Comparison of ENCODE assay signal across 12 cellular contexts in genomic region chr18:63234839-63235238, GRCh38.
DNase-seq lines count a peak whose midpoint lies in the region; ATAC-seq and FAIRE-seq lines count a peak whose summit lies in the region.
"Had no signal": no experiment of that assay in that cellular context is flagged by ENCODE, and none has a peak within 500 bp of the region (broad histone marks: within the 10 kb centered on the region; RNA-seq: fewer than 3 reads in every experiment).

No MANE protein-coding gene starts in this region.

- H3K4me1 ChIP-seq in CD4-positive, alpha-beta memory T cell (ENCODE audit: insufficient read depth, low read length): peaks cover 49% of the 10 kb centered on the region

- FAIRE-seq in GM18507 (lab: Jason Lieb, UNC): peak; percentile 76

- no peak for ATAC-seq in naive thymus-derived CD8-positive, alpha-beta T cell
- ATAC-seq in HG03095 (IDR thresholded peaks at IDR 0.05; ENCODE audit: unreplicated experiment): no peak

- peaks cover 31 to 44% of the 10 kb centered on the region in 2 donors for H3K36me3 Mint-ChIP-seq in CD4-positive, alpha-beta memory T cell
- H3K36me3 Mint-ChIP-seq in activated naive CD8-positive, alpha-beta T cell treated with anti-CD3 and anti-CD28 coated beads for 36 hours: peaks cover 77% of the 10 kb centered on the region
- H3K36me3 Mint-ChIP-seq in naive thymus-derived CD8-positive, alpha-beta T cell: peaks cover 6 to 29% (median 25%) of the 10 kb centered on the region in 3 donors

- peak overlapping the region; percentile 53 to 92 (median 84) for H3K27ac Mint-ChIP-seq in CD4-positive, alpha-beta memory T cell
- peak overlapping the region; percentile 82 for H3K27ac Mint-ChIP-seq in activated naive CD8-positive, alpha-beta T cell treated with anti-CD3 and anti-CD28 coated beads for 36 hours
- peak overlapping the region; percentile 28 to 98 (median 82) for H3K27ac Mint-ChIP-seq in naive thymus-derived CD8-positive, alpha-beta T cell

- no peaks in the 10 kb centered on the region for H3K27me3 ChIP-seq in CD4-positive, alpha-beta memory T cell (ENCODE audit: insufficient read depth, low read length)

- H3K4me3 Mint-ChIP-seq in CD4-positive, alpha-beta memory T cell: peak overlapping the region; percentile 16 to 80 (median 59)
- H3K4me3 Mint-ChIP-seq in activated naive CD8-positive, alpha-beta T cell treated with anti-CD3 and anti-CD28 coated beads for 36 hours: no peak overlapping the region
- H3K4me3 Mint-ChIP-seq in naive thymus-derived CD8-positive, alpha-beta T cell: peak overlapping the region in 9 of 10 donors; percentile 9 to 63 (median 38)

- CTCF ChIA-PET in CD4-positive, alpha-beta memory T cell (lab: Charles Lee; ENCODE audit: partially characterized antibody): interaction anchor here (1.0 to 1.7 kb wide), 4 partner anchors 79 to 87 kb away, joined by 3 to 9 read pairs (median 4); no protein-coding TSS in a partner anchor

- H3K4me3 ChIP-seq in CD4-positive, alpha-beta memory T cell (ENCODE audit: low read length in 2 of 2): no peak overlapping the region

- H3K27me3 Mint-ChIP-seq in CD4-positive, alpha-beta memory T cell: no peaks in the 10 kb centered on the region
- H3K27me3 Mint-ChIP-seq in activated naive CD8-positive, alpha-beta T cell treated with anti-CD3 and anti-CD28 coated beads for 36 hours: no peaks in the 10 kb centered on the region
- no peaks in the 10 kb centered on the region for H3K27me3 Mint-ChIP-seq in naive thymus-derived CD8-positive, alpha-beta T cell

- H3K4me1 Mint-ChIP-seq in CD4-positive, alpha-beta memory T cell: peaks cover 53 to 83% (median 67%) of the 10 kb centered on the region in 4 donors
- H3K4me1 Mint-ChIP-seq in activated naive CD8-positive, alpha-beta T cell treated with anti-CD3 and anti-CD28 coated beads for 36 hours: peaks cover 81% of the 10 kb centered on the region
- peaks cover 44 to 82% (median 70%) of the 10 kb centered on the region in 4 donors for H3K4me1 Mint-ChIP-seq in naive thymus-derived CD8-positive, alpha-beta T cell

- H3K9me3 ChIP-seq in CD4-positive, alpha-beta memory T cell (ENCODE audit: control insufficient read depth in 1 of 2, low read length in 2 of 2): no peaks in the 10 kb centered on the region

- H3K36me3 ChIP-seq in CD4-positive, alpha-beta memory T cell (ENCODE audit: insufficient read depth, low read length): no peaks in the 10 kb centered on the region

- peak overlapping the region; percentile 21 for H3K27ac ChIP-seq in CD4-positive, alpha-beta memory T cell (ENCODE audit: low read depth, low read length)
- H3K27ac ChIP-seq: RWPE1 had no signal

- no peak for DNase-seq in CD4-positive, alpha-beta memory T cell
- DNase-seq in GM18507 (ENCODE audit: extremely low spot score, insufficient read length, low read depth): no peak
- no peak for DNase-seq in activated naive CD8-positive, alpha-beta T cell treated with anti-CD3 and anti-CD28 coated beads for 36 hours
- DNase-seq in naive thymus-derived CD8-positive, alpha-beta T cell: no peak
- DNase-seq in Kasumi-1 (lab: John Stamatoyannopoulos, UW): no peak
- DNase-seq in NCI-H526 treated with DMSO at 0.1 percent for 48 hours (lab: John Stamatoyannopoulos, UW): no peak
- DNase-seq: erythroblast; NCI-H1048; NCI-H2171 treated with DMSO at 0.1 percent for 48 hours; NK-92 treated with Interleukin-12 subunit alpha and Interleukin-12 subunit beta, amount 100 ng/mL, for 24 hours had no signal

- H3K9me3 Mint-ChIP-seq in CD4-positive, alpha-beta memory T cell: peaks cover 0 to 8% (median 0%) of the 10 kb centered on the region in 8 donors
- peaks cover 19% of the 10 kb centered on the region for H3K9me3 Mint-ChIP-seq in activated naive CD8-positive, alpha-beta T cell treated with anti-CD3 and anti-CD28 coated beads for 36 hours
- peaks cover 0 to 7% (median 0%) of the 10 kb centered on the region in 9 donors for H3K9me3 Mint-ChIP-seq in naive thymus-derived CD8-positive, alpha-beta T cell

- intact Hi-C loops in CD4-positive, alpha-beta memory T cell (cut with micrococcal nuclease): no loop called here

- POLR2A ChIA-PET in CD4-positive, alpha-beta memory T cell (lab: Charles Lee; ENCODE audit: partially characterized antibody): interaction anchor here (0.7 to 3.4 kb wide), 14 partner anchors 10 to 84 kb away, joined by 3 to 22 read pairs (median 6); partner anchors contain the start of gene BCL2
- POLR2A ChIA-PET in naive thymus-derived CD8-positive, alpha-beta T cell (lab: Charles Lee): interaction anchor here (0.8 to 1.5 kb wide), 3 partner anchors 10 to 84 kb away, joined by 3 to 4 read pairs (median 4); partner anchors contain the start of gene BCL2
